1 cellular context compared by ENCODE assay signal in the genomic region with DNA sequence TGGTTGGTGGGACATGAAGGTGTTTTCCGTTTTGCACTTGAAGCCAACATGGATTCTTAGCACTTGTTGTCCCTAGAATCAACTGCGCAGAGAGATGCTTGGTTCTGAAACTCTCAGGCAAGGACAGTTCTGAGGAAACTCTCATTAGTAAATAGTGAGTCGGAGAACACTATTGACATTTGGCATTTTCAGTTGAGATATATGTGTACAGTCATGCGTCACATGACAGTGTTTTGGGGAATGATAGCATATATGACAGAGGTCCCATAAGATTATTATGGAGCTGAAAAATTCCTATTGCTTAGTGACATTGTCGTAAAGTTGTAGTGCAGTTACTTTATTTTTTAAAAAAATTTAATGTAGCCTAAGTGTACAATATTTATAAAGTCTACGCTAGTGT.
TF ChIP-seq lines count a peak whose summit lies in the region.

No MANE protein-coding gene starts in this region.

TF ChIP-seq in IMR-90, 13 proteins besides CTCF, POLR2A, EP300 and RAD21 (continued from another document):
- peak; percentile 53 for TF ChIP-seq USF2 (IDR thresholded peaks at IDR 0.05; ENCODE audit: low read depth, low read length)
TF ChIP-seq in IMR-90: peak in this region for 1.
